In the genomic region with DNA sequence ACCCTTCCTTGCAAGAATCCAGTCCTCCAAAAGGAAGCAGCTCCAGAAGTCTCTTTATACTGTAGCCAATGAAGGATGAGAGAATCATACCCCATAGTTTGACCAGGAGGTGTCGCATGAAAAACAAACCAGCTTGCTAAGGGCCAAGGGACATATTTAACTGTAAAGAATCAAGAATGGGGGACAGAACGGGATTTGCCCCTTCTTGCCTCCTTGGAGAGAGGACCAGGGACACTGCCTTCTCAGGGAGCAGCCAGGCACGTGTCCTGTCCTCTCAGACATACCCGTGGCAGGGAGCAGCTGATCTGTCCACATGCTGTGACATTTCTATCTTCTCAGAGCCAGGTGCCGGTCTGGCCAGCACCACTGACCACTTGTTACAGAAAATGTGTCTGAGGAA, we compare ENCODE assay signal across 1 cellular context.
TF ChIP-seq lines count a peak whose summit lies in the region.

No MANE protein-coding gene starts in this region.

TF ChIP-seq in K562, 482 proteins besides CTCF, POLR2A, EP300 and RAD21 (continued from another document):
- TF ChIP-seq, protein P1, sequence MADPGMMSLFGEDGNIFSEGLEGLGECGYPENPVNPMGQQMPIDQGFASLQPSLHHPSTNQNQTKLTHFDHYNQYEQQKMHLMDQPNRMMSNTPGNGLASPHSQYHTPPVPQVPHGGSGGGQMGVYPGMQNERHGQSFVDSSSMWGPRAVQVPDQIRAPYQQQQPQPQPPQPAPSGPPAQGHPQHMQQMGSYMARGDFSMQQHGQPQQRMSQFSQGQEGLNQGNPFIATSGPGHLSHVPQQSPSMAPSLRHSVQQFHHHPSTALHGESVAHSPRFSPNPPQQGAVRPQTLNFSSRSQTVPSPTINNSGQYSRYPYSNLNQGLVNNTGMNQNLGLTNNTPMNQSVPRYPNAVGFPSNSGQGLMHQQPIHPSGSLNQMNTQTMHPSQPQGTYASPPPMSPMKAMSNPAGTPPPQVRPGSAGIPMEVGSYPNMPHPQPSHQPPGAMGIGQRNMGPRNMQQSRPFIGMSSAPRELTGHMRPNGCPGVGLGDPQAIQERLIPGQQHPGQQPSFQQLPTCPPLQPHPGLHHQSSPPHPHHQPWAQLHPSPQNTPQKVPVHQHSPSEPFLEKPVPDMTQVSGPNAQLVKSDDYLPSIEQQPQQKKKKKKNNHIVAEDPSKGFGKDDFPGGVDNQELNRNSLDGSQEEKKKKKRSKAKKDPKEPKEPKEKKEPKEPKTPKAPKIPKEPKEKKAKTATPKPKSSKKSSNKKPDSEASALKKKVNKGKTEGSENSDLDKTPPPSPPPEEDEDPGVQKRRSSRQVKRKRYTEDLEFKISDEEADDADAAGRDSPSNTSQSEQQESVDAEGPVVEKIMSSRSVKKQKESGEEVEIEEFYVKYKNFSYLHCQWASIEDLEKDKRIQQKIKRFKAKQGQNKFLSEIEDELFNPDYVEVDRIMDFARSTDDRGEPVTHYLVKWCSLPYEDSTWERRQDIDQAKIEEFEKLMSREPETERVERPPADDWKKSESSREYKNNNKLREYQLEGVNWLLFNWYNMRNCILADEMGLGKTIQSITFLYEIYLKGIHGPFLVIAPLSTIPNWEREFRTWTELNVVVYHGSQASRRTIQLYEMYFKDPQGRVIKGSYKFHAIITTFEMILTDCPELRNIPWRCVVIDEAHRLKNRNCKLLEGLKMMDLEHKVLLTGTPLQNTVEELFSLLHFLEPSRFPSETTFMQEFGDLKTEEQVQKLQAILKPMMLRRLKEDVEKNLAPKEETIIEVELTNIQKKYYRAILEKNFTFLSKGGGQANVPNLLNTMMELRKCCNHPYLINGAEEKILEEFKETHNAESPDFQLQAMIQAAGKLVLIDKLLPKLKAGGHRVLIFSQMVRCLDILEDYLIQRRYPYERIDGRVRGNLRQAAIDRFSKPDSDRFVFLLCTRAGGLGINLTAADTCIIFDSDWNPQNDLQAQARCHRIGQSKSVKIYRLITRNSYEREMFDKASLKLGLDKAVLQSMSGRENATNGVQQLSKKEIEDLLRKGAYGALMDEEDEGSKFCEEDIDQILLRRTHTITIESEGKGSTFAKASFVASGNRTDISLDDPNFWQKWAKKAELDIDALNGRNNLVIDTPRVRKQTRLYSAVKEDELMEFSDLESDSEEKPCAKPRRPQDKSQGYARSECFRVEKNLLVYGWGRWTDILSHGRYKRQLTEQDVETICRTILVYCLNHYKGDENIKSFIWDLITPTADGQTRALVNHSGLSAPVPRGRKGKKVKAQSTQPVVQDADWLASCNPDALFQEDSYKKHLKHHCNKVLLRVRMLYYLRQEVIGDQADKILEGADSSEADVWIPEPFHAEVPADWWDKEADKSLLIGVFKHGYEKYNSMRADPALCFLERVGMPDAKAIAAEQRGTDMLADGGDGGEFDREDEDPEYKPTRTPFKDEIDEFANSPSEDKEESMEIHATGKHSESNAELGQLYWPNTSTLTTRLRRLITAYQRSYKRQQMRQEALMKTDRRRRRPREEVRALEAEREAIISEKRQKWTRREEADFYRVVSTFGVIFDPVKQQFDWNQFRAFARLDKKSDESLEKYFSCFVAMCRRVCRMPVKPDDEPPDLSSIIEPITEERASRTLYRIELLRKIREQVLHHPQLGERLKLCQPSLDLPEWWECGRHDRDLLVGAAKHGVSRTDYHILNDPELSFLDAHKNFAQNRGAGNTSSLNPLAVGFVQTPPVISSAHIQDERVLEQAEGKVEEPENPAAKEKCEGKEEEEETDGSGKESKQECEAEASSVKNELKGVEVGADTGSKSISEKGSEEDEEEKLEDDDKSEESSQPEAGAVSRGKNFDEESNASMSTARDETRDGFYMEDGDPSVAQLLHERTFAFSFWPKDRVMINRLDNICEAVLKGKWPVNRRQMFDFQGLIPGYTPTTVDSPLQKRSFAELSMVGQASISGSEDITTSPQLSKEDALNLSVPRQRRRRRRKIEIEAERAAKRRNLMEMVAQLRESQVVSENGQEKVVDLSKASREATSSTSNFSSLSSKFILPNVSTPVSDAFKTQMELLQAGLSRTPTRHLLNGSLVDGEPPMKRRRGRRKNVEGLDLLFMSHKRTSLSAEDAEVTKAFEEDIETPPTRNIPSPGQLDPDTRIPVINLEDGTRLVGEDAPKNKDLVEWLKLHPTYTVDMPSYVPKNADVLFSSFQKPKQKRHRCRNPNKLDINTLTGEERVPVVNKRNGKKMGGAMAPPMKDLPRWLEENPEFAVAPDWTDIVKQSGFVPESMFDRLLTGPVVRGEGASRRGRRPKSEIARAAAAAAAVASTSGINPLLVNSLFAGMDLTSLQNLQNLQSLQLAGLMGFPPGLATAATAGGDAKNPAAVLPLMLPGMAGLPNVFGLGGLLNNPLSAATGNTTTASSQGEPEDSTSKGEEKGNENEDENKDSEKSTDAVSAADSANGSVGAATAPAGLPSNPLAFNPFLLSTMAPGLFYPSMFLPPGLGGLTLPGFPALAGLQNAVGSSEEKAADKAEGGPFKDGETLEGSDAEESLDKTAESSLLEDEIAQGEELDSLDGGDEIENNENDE (IDR thresholded peaks at IDR 0.05; ENCODE audit: low read depth, low read length) = no peak
- no peak for TF ChIP-seq POLR2G (IDR thresholded peaks at IDR 0.05; ENCODE audit: low read depth, low read length)
- TF ChIP-seq ZNF224 (CRISPR knock-in tag; IDR thresholded peaks at IDR 0.05) = no peak
- no peak for TF ChIP-seq SRSF9 (IDR thresholded peaks at IDR 0.05; ENCODE audit: borderline replicate concordance, low read depth, low read length)
- TF ChIP-seq, protein P2, sequence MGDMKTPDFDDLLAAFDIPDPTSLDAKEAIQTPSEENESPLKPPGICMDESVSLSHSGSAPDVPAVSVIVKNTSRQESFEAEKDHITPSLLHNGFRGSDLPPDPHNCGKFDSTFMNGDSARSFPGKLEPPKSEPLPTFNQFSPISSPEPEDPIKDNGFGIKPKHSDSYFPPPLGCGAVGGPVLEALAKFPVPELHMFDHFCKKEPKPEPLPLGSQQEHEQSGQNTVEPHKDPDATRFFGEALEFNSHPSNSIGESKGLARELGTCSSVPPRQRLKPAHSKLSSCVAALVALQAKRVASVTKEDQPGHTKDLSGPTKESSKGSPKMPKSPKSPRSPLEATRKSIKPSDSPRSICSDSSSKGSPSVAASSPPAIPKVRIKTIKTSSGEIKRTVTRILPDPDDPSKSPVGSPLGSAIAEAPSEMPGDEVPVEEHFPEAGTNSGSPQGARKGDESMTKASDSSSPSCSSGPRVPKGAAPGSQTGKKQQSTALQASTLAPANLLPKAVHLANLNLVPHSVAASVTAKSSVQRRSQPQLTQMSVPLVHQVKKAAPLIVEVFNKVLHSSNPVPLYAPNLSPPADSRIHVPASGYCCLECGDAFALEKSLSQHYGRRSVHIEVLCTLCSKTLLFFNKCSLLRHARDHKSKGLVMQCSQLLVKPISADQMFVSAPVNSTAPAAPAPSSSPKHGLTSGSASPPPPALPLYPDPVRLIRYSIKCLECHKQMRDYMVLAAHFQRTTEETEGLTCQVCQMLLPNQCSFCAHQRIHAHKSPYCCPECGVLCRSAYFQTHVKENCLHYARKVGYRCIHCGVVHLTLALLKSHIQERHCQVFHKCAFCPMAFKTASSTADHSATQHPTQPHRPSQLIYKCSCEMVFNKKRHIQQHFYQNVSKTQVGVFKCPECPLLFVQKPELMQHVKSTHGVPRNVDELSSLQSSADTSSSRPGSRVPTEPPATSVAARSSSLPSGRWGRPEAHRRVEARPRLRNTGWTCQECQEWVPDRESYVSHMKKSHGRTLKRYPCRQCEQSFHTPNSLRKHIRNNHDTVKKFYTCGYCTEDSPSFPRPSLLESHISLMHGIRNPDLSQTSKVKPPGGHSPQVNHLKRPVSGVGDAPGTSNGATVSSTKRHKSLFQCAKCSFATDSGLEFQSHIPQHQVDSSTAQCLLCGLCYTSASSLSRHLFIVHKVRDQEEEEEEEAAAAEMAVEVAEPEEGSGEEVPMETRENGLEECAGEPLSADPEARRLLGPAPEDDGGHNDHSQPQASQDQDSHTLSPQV (IDR thresholded peaks at IDR 0.05) = no peak
- TF ChIP-seq TGIF2 (CRISPR knock-in tag; IDR thresholded peaks at IDR 0.05) = no peak
- TF ChIP-seq HDAC8 (tag; IDR thresholded peaks at IDR 0.05) = no peak
- TF ChIP-seq, protein P3, sequence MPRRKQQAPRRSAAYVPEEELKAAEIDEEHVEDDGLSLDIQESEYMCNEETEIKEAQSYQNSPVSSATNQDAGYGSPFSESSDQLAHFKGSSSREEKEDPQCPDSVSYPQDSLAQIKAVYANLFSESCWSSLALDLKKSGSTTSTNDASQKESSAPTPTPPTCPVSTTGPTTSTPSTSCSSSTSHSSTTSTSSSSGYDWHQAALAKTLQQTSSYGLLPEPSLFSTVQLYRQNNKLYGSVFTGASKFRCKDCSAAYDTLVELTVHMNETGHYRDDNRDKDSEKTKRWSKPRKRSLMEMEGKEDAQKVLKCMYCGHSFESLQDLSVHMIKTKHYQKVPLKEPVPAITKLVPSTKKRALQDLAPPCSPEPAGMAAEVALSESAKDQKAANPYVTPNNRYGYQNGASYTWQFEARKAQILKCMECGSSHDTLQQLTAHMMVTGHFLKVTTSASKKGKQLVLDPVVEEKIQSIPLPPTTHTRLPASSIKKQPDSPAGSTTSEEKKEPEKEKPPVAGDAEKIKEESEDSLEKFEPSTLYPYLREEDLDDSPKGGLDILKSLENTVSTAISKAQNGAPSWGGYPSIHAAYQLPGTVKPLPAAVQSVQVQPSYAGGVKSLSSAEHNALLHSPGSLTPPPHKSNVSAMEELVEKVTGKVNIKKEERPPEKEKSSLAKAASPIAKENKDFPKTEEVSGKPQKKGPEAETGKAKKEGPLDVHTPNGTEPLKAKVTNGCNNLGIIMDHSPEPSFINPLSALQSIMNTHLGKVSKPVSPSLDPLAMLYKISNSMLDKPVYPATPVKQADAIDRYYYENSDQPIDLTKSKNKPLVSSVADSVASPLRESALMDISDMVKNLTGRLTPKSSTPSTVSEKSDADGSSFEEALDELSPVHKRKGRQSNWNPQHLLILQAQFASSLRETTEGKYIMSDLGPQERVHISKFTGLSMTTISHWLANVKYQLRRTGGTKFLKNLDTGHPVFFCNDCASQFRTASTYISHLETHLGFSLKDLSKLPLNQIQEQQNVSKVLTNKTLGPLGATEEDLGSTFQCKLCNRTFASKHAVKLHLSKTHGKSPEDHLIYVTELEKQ (CRISPR knock-in tag; IDR thresholded peaks at IDR 0.05) = no peak
- TF ChIP-seq MCM5 (IDR thresholded peaks at IDR 0.05; ENCODE audit: low read depth) = no peak
- no peak for TF ChIP-seq EP400 (IDR thresholded peaks at IDR 0.05)
- TF ChIP-seq SMAD4 (CRISPR knock-in tag; conservative IDR thresholded peaks at IDR 0.05) = no peak
- TF ChIP-seq GTF2E2 (tag; IDR thresholded peaks at IDR 0.05) = no peak
- no peak for TF ChIP-seq EZH2 (IDR thresholded peaks at IDR 0.05; ENCODE audit: borderline replicate concordance, low read depth, low read length)
- TF ChIP-seq ZKSCAN8 (CRISPR knock-in tag; IDR thresholded peaks at IDR 0.05) = no peak
- TF ChIP-seq RB1 (IDR thresholded peaks at IDR 0.05; ENCODE audit: low read depth) = no peak
